ENCODE assay signal across 25 cellular contexts in the genomic region with DNA sequence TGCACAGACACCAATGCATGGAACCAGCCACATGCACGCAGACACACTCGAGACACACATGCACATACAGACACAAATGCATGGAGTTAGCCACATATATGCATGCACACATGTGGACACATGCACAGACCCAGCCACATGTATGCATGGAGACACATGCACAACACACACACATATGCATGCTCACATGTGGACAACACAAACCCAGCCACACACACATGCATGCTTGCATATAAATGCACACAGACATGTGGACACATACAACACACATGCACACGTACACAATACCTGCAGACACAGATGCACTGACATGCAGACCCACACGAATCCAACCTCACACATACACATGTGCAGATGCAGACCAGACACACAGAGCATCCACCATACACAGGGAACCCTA.
"Had no signal": no experiment of that assay in that cellular context is flagged by ENCODE, and none has a peak within 500 bp of the region (broad histone marks: within the 10 kb centered on the region; RNA-seq: fewer than 3 reads in every experiment).

No MANE protein-coding gene starts in this region.

- H3K27ac ChIP-seq: breast epithelium, hepatocyte, skin epidermis, thyroid gland had no signal

- FAIRE-seq: endometrium, frontal cortex had no signal

- ATAC-seq: activated CD4-positive, alpha-beta T cell treated with anti-CD3 and anti-CD28 coated beads for 36 hours; activated CD8-positive, alpha-beta memory T cell treated with anti-CD3 and anti-CD28 coated beads, Interleukin-2, amount 10 ng/mL, durations not matched to agents 7 days and 5 days; activated CD8-positive, alpha-beta T cell treated with anti-CD3 and anti-CD28 coated beads, Interleukin-2, amount 10 ng/mL, durations not matched to agents 7 days and 5 days; activated naive CD8-positive, alpha-beta T cell treated with anti-CD3 and anti-CD28 coated beads, Interleukin-2, amount 50 U/mL, for 24 hours; sciatic nerve; stimulated activated effector memory CD8-positive, alpha-beta T cell treated with anti-CD3 and anti-CD28 coated beads, Interleukin-12 subunit alpha, Interleukin-12 subunit beta, amount 100 ng/mL, for 72 hours had no signal

- H3K27ac Mint-ChIP-seq: activated CD4-positive, alpha-beta T cell treated with anti-CD3 and anti-CD28 coated beads for 36 hours; activated CD8-positive, alpha-beta memory T cell treated with anti-CD3 and anti-CD28 coated beads, Interleukin-2, amount 10 ng/mL, durations not matched to agents 7 days and 5 days; activated CD8-positive, alpha-beta T cell treated with anti-CD3 and anti-CD28 coated beads, Interleukin-2, amount 10 ng/mL, durations not matched to agents 7 days and 5 days; activated naive CD4-positive, alpha-beta T cell treated with anti-CD3 and anti-CD28 coated beads, Interleukin-2, amount 50 U/mL, for 24 hours; activated naive CD8-positive, alpha-beta T cell treated with anti-CD3 and anti-CD28 coated beads, Interleukin-2, amount 50 U/mL, for 24 hours; activated T-helper 2 cell treated with anti-CD3 and anti-CD28 coated beads, Interferon-gamma antibody, Interleukin-2, Interleukin-4, amounts not matched to agents 10 μg/mL and 5 μg/mL and 100 μg/mL, durations not matched to agents 14 hours and 24 hours and 36 hours; dendritic cell treated with granulocyte-macrophage colony-stimulating factor and Interleukin-4, amounts not matched to agents 40 ng/mL and 50 ng/mL, for 4 days; naive B cell; stimulated activated naive CD8-positive, alpha-beta T cell treated with anti-CD3 and anti-CD28 coated beads, Interleukin-15, Interleukin-2, amounts not matched to agents 100 ng/mL and 50 ng/mL, for 24 hours; T-helper 2 cell treated with Interferon-gamma antibody and Interleukin-4, amounts not matched to agents 5 μg/mL and 100 μg/mL, for 36 hours had no signal

- DNase-seq: activated CD4-positive, alpha-beta T cell treated with anti-CD3 and anti-CD28 coated beads for 36 hours; activated CD4-positive, CD25-positive, alpha-beta regulatory T cell; activated CD8-positive, alpha-beta memory T cell treated with anti-CD3 and anti-CD28 coated beads, Interleukin-2, amount 10 ng/mL, durations not matched to agents 7 days and 5 days; activated CD8-positive, alpha-beta T cell treated with anti-CD3 and anti-CD28 coated beads, Interleukin-2, amount 10 ng/mL, durations not matched to agents 7 days and 5 days; activated naive CD8-positive, alpha-beta T cell treated with anti-CD3 and anti-CD28 coated beads, Interleukin-2, amount 50 U/mL, for 24 hours; activated T-cell treated with anti-CD3 and anti-CD28 coated beads, Interleukin-2, amount 50 U/mL, for 48 hours; central memory CD4-positive, alpha-beta T cell; effector CD4-positive, alpha-beta T cell; naive B cell; stimulated activated CD4-positive, alpha-beta T cell treated with anti-CD3 and anti-CD28 coated beads, Interleukin-4, amount 100 ng/mL, for 24 hours; T-helper 1 cell; thyroid gland had no signal

- H3K4me1 Mint-ChIP-seq: activated CD4-positive, alpha-beta T cell treated with anti-CD3 and anti-CD28 coated beads for 36 hours; activated CD8-positive, alpha-beta memory T cell treated with anti-CD3 and anti-CD28 coated beads, Interleukin-2, amount 10 ng/mL, durations not matched to agents 7 days and 5 days; activated naive CD4-positive, alpha-beta T cell treated with anti-CD3 and anti-CD28 coated beads, Interleukin-2, amount 50 U/mL, for 24 hours; activated naive CD8-positive, alpha-beta T cell treated with anti-CD3 and anti-CD28 coated beads, Interleukin-2, amount 50 U/mL, for 24 hours; stimulated activated effector memory CD8-positive, alpha-beta T cell treated with anti-CD3 and anti-CD28 coated beads, Interleukin-12 subunit alpha, Interleukin-12 subunit beta, amount 100 ng/mL, for 72 hours had no signal

- H3K4me3 Mint-ChIP-seq: activated CD4-positive, alpha-beta T cell treated with anti-CD3 and anti-CD28 coated beads for 36 hours; activated CD8-positive, alpha-beta memory T cell treated with anti-CD3 and anti-CD28 coated beads, Interleukin-2, amount 10 ng/mL, durations not matched to agents 7 days and 5 days; activated CD8-positive, alpha-beta T cell treated with anti-CD3 and anti-CD28 coated beads, Interleukin-2, amount 10 ng/mL, durations not matched to agents 7 days and 5 days; activated naive CD4-positive, alpha-beta T cell treated with anti-CD3 and anti-CD28 coated beads, Interleukin-2, amount 50 U/mL, for 24 hours; activated naive CD8-positive, alpha-beta T cell treated with anti-CD3 and anti-CD28 coated beads, Interleukin-2, amount 50 U/mL, for 24 hours; dendritic cell treated with granulocyte-macrophage colony-stimulating factor and Interleukin-4, amounts not matched to agents 40 ng/mL and 50 ng/mL, for 4 days; mesothelial cell of epicardium; naive B cell; stimulated activated effector memory CD8-positive, alpha-beta T cell treated with anti-CD3 and anti-CD28 coated beads, Interleukin-12 subunit alpha, Interleukin-12 subunit beta, amount 100 ng/mL, for 72 hours; stimulated activated naive CD8-positive, alpha-beta T cell treated with anti-CD3 and anti-CD28 coated beads, Interleukin-15, Interleukin-2, amounts not matched to agents 100 ng/mL and 50 ng/mL, for 24 hours; T-helper 2 cell treated with Interferon-gamma antibody and Interleukin-4, amounts not matched to agents 5 μg/mL and 100 μg/mL, for 36 hours had no signal

- H3K27me3 Mint-ChIP-seq: activated CD4-positive, alpha-beta T cell treated with anti-CD3 and anti-CD28 coated beads for 36 hours; activated CD8-positive, alpha-beta memory T cell treated with anti-CD3 and anti-CD28 coated beads, Interleukin-2, amount 10 ng/mL, durations not matched to agents 7 days and 5 days; activated naive CD4-positive, alpha-beta T cell treated with anti-CD3 and anti-CD28 coated beads, Interleukin-2, amount 50 U/mL, for 24 hours; activated naive CD8-positive, alpha-beta T cell treated with anti-CD3 and anti-CD28 coated beads, Interleukin-2, amount 50 U/mL, for 24 hours; stimulated activated naive CD8-positive, alpha-beta T cell treated with anti-CD3 and anti-CD28 coated beads, Interleukin-15, Interleukin-2, amounts not matched to agents 100 ng/mL and 50 ng/mL, for 24 hours had no signal

- H3K36me3 Mint-ChIP-seq: activated CD8-positive, alpha-beta memory T cell treated with anti-CD3 and anti-CD28 coated beads, Interleukin-2, amount 10 ng/mL, durations not matched to agents 7 days and 5 days; activated naive CD4-positive, alpha-beta T cell treated with anti-CD3 and anti-CD28 coated beads, Interleukin-2, amount 50 U/mL, for 24 hours; mesothelial cell of epicardium; naive B cell; stimulated activated effector memory CD8-positive, alpha-beta T cell treated with anti-CD3 and anti-CD28 coated beads, Interleukin-12 subunit alpha, Interleukin-12 subunit beta, amount 100 ng/mL, for 72 hours had no signal

- H3K9me3 Mint-ChIP-seq: activated naive CD4-positive, alpha-beta T cell treated with anti-CD3 and anti-CD28 coated beads, Interleukin-2, amount 50 U/mL, for 24 hours; activated naive CD8-positive, alpha-beta T cell treated with anti-CD3 and anti-CD28 coated beads, Interleukin-2, amount 50 U/mL, for 24 hours; activated T-helper 2 cell treated with anti-CD3 and anti-CD28 coated beads, Interferon-gamma antibody, Interleukin-2, Interleukin-4, amounts not matched to agents 10 μg/mL and 5 μg/mL and 100 μg/mL, durations not matched to agents 14 hours and 24 hours and 36 hours; dendritic cell treated with granulocyte-macrophage colony-stimulating factor and Interleukin-4, amounts not matched to agents 40 ng/mL and 50 ng/mL, for 4 days; mesothelial cell of epicardium; naive B cell; stimulated activated effector memory CD8-positive, alpha-beta T cell treated with anti-CD3 and anti-CD28 coated beads, Interleukin-12 subunit alpha, Interleukin-12 subunit beta, amount 100 ng/mL, for 72 hours; stimulated activated naive CD8-positive, alpha-beta T cell treated with anti-CD3 and anti-CD28 coated beads, Interleukin-15, Interleukin-2, amounts not matched to agents 100 ng/mL and 50 ng/mL, for 24 hours; T-helper 2 cell treated with Interferon-gamma antibody and Interleukin-4, amounts not matched to agents 5 μg/mL and 100 μg/mL, for 36 hours had no signal
